ENCODE assay signal across 2 cellular contexts in genomic region chr12:21155517-21156351, GRCh38.
TF ChIP-seq lines count a peak whose summit lies in the region.

No MANE protein-coding gene starts in this region.

TF ChIP-seq in A549, 52 proteins besides CTCF, POLR2A, EP300 and RAD21 (continued from another document):
- TF ChIP-seq REST (IDR thresholded peaks at IDR 0.05) (no peak), HEYL (CRISPR knock-in tag; IDR thresholded peaks at IDR 0.05) (no peak), MAFK (IDR thresholded peaks at IDR 0.05; ENCODE audit: partially characterized antibody) (no peak), HOXA7 (CRISPR knock-in tag; IDR thresholded peaks at IDR 0.05) (no peak), FOXS1 (CRISPR knock-in tag; IDR thresholded peaks at IDR 0.05) (no peak), RCOR1 (IDR thresholded peaks at IDR 0.05; ENCODE audit: low read depth, low read length) (no peak), HOXB13 (CRISPR knock-in tag; IDR thresholded peaks at IDR 0.05; ENCODE audit: low read depth) (no peak)
- TF ChIP-seq, protein P1, sequence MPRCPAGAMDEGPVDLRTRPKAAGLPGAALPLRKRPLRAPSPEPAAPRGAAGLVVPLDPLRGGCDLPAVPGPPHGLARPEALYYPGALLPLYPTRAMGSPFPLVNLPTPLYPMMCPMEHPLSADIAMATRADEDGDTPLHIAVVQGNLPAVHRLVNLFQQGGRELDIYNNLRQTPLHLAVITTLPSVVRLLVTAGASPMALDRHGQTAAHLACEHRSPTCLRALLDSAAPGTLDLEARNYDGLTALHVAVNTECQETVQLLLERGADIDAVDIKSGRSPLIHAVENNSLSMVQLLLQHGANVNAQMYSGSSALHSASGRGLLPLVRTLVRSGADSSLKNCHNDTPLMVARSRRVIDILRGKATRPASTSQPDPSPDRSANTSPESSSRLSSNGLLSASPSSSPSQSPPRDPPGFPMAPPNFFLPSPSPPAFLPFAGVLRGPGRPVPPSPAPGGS (IDR thresholded peaks at IDR 0.05), result no peak

TF ChIP-seq in HCT116, 20 proteins besides CTCF, POLR2A, EP300 and RAD21 (continued from another document):
- TF ChIP-seq ELF1 (IDR thresholded peaks at IDR 0.05; ENCODE audit: borderline replicate concordance, low read depth) (no peak), CBX3 (IDR thresholded peaks at IDR 0.05; ENCODE audit: low read depth) (no peak), SRF (IDR thresholded peaks at IDR 0.05; ENCODE audit: low read depth) (no peak), SP1 (IDR thresholded peaks at IDR 0.05; ENCODE audit: low read depth) (no peak)
